Comparison of ENCODE assay signal across 1 cellular context in the genomic region with DNA sequence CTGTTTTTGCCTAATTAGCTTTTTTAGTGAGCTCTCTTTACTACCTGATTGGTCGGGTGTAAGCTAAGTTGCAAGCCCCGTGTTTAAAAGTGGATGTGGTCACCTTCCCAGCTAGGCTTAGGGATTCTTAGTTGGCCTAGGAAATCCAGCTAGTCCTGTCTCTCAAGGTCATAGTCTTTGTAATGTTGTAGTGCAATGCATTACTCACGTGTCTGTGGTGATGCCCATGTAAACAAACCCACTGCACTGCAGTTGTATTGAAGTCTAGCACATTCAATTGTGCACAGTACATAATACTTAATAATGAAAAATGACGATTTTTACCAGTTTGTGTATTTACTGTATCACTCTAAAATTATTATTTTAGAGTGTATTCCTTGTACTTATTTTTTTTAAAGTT.
A peak's percentile ranks its signal among the peaks of the same experiment; 100 is the strongest.
TF ChIP-seq lines count a peak whose summit lies in the region.

No MANE protein-coding gene starts in this region.

TF ChIP-seq in IMR-90, 13 proteins besides CTCF, POLR2A, EP300 and RAD21 (continued from another document):
- peak; percentile 75; the same call in 1 of the 2 replicates for TF ChIP-seq BHLHE40 (IDR thresholded peaks at IDR 0.05; ENCODE audit: low read depth, low read length)
- TF ChIP-seq RFX5 (IDR thresholded peaks at IDR 0.05; ENCODE audit: low read depth, low read length): no peak
TF ChIP-seq in IMR-90: peak in this region for 1.
